8 cellular contexts compared by ENCODE assay signal in the genomic region with DNA sequence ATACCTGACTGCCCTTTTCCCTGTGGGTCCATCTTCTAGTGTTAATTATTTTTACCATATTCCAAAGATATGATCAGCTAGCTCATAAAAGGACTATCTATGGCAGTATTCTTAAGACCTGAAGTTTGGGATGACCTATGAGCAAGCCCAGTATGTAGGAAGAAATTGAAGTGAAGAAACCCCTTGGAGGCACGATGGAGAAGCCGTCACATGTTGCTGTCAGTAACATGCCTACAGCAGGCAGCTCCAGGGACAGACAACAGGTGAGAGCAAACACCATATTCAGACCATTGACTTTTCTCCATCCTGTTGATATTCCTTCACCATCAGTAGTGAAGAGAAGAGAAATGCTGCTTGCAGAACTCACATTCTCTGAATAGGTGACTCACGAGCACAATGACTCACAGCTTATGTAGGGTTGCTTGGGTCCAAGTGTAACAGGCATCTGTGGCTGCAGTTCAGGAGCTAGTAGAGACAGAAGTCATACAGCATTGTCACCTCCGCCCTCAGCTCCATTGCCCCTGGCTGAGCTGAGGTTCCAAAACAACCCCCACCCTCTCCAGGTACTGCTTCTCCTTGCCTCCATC. TPM values are rescaled to one million over a fixed set of nuclear protein-coding genes. Genes with fewer than 3 reads are reported as not detected.
DNase-seq lines count a peak whose midpoint lies in the region; ATAC-seq and TF ChIP-seq lines count a peak whose summit lies in the region.

No MANE protein-coding gene starts in this region.

- TF ChIP-seq CTCF in AG04450 (IDR thresholded peaks at IDR 0.05; ENCODE audit: low read depth, low read length): no peak
- no peak for TF ChIP-seq CTCF in esophagus muscularis mucosa (IDR thresholded peaks at IDR 0.05)

- H3K4me3 ChIP-seq in AG04450 (ENCODE audit: low read depth, low read length) (no peak overlapping the region), esophagus muscularis mucosa (no peak overlapping the region)

- CTCF ChIA-PET in AG04450 (lab: Charles Lee): interaction anchor here (1.0 to 3.6 kb wide), 4 partner anchors 32 to 246 kb away, joined by 3 to 29 read pairs (median 10); no protein-coding TSS in a partner anchor

- WGBS in esophagus muscularis mucosa: 80% methylated on average over 4 of the region's 4 CpGs

- intact Hi-C loops in esophagus muscularis mucosa (cut with DNase I): no loop called here

- ATAC-seq in HG03196 (IDR thresholded peaks at IDR 0.05; ENCODE audit: unreplicated experiment): no peak

- H3K27ac ChIP-seq in AG04450 (ENCODE audit: low read depth, low read length) (no peak overlapping the region), esophagus muscularis mucosa (replicated peaks in 1 of 4) (no peak overlapping the region)

- peak; percentile 68 for DNase-seq in AG04450 (ENCODE audit: low read depth, low spot score)
- DNase-seq in H4 (ENCODE audit: low spot score): peak; percentile 75
- DNase-seq in SW480 (ENCODE audit: low spot score): peak; percentile 76
- peak; percentile 69 for DNase-seq in hepatic stellate cell (ENCODE audit: low spot score)
- no peak for DNase-seq in esophagus muscularis mucosa (ENCODE audit: extremely low spot score)
- DNase-seq in OCI-M1 (lab: John Stamatoyannopoulos, UW): no peak
- DNase-seq in midbrain (lab: John Stamatoyannopoulos, UW): no peak

- TF ChIP-seq EP300 in esophagus muscularis mucosa (IDR thresholded peaks at IDR 0.05): no peak

- TF ChIP-seq POLR2A in esophagus muscularis mucosa (IDR thresholded peaks at IDR 0.05; ENCODE audit: low read depth): no peak

- no peaks in the 10 kb centered on the region for H3K9me3 ChIP-seq in AG04450 (ENCODE audit: control insufficient read depth, insufficient read depth, low read length)
- H3K9me3 ChIP-seq in esophagus muscularis mucosa: no peaks in the 10 kb centered on the region

- H3K36me3 ChIP-seq in esophagus muscularis mucosa: no peaks in the 10 kb centered on the region

- peaks cover 0 to 11% (median 0%) of the 10 kb centered on the region in 4 donors for H3K4me1 ChIP-seq in esophagus muscularis mucosa

- H3K27me3 ChIP-seq in AG04450 (ENCODE audit: control insufficient read depth, insufficient read depth, low read length) (no peaks in the 10 kb centered on the region), esophagus muscularis mucosa (no peaks in the 10 kb centered on the region)

- POLR2A ChIA-PET in AG04450 (lab: Yijun Ruan, JAX): interaction anchor here (0.7 kb wide), 1 partner anchor 13 kb away, joined by 4 read pairs; no protein-coding TSS in a partner anchor

RNA-seq across cellular contexts. Expression of a gene that starts 8.4 kb away (rescaled TPM):
- polyA plus RNA-seq in AG04450 (2011; rRNA removed): not detected in 2 replicates
- not detected in 2 replicates for polyA minus RNA-seq in AG04450 (2011; rRNA and poly(A)+ RNA removed)
- total RNA-seq in H4 (2014; rRNA removed; shearing (Covaris generic)): not detected in 2 replicates
- not detected for total RNA-seq in esophagus muscularis mucosa

Comparison
In these comparisons a context has a peak if more than half of its experiments do, and no peak if none do; other contexts are left out.
1. DNase-seq: peak in AG04450 (single experiment), H4 (single experiment), SW480 (single experiment) and hepatic stellate cell (single experiment); none in esophagus muscularis mucosa (single experiment), OCI-M1 (single experiment) and midbrain (single experiment).